ENCODE assay signal across 1 cellular context in the genomic region with DNA sequence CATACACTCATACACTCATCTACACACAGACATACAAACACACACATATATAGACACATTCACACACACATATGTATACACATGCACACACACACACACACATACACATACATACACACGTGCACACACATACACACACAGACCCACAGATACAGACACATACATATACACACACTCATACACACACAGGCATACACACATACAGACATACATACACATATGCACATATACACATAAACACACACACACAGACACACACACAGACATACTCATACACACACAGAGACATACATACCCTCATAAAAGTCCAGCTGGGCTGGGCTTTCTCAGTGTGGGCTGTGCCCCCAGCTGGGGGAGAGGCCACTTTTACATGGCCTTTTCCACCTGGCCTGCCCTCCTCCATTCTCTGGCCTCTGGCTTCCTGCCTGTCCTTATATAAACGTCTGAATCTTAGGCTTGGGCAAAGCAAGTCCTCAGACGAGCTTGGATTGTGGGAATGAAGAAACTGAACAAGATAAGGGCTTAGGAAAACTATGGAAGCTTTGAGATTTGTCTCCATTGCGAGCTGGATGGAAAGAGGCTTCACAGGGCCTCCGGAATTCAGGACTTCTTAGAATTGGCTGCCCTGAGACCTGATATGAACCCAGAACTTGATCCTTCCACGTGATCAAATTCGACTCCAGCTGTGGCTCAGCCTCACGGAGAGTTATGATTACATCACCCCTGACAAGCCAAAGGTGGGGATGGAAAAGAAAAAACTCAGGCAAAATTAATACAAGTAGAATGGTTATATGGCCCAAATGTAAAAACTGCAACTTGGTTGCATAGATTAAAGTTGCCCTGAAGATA.
TF ChIP-seq lines count a peak whose summit lies in the region.

No MANE protein-coding gene starts in this region.

TF ChIP-seq in HepG2, 621 proteins besides CTCF, POLR2A, EP300 and RAD21 (continued from another document):
- TF ChIP-seq, protein P1, sequence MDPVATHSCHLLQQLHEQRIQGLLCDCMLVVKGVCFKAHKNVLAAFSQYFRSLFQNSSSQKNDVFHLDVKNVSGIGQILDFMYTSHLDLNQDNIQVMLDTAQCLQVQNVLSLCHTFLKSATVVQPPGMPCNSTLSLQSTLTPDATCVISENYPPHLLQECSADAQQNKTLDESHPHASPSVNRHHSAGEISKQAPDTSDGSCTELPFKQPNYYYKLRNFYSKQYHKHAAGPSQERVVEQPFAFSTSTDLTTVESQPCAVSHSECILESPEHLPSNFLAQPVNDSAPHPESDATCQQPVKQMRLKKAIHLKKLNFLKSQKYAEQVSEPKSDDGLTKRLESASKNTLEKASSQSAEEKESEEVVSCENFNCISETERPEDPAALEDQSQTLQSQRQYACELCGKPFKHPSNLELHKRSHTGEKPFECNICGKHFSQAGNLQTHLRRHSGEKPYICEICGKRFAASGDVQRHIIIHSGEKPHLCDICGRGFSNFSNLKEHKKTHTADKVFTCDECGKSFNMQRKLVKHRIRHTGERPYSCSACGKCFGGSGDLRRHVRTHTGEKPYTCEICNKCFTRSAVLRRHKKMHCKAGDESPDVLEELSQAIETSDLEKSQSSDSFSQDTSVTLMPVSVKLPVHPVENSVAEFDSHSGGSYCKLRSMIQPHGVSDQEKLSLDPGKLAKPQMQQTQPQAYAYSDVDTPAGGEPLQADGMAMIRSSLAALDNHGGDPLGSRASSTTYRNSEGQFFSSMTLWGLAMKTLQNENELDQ (CRISPR knock-in tag; IDR thresholded peaks at IDR 0.05; ENCODE audit: borderline replicate concordance), result peak; percentile 48; the same call in 1 of the 2 replicates
- TF ChIP-seq ISL2 (CRISPR knock-in tag; IDR thresholded peaks at IDR 0.05) (peak; percentile 35; the same call in 1 of the 2 replicates), SIN3B (IDR thresholded peaks at IDR 0.05; ENCODE audit: low read length) (no peak), ETV6 (CRISPR knock-in tag; conservative IDR thresholded peaks at IDR 0.05) (no peak), MBNL3 (CRISPR knock-in tag; conservative IDR thresholded peaks at IDR 0.05) (no peak), ZFP36L2 (CRISPR knock-in tag; IDR thresholded peaks at IDR 0.05) (no peak), ZNF570 (CRISPR knock-in tag; IDR thresholded peaks at IDR 0.05; ENCODE audit: borderline replicate concordance) (no peak), ZNF780A (CRISPR knock-in tag; IDR thresholded peaks at IDR 0.05) (0 out of 2 replicates have a peak, but pooled peaks have one; percentile 56), KDM2A (CRISPR knock-in tag; IDR thresholded peaks at IDR 0.05; ENCODE audit: borderline replicate concordance, low read depth) (peak; percentile 16; the same call in 1 of the 2 replicates), GABPB1 (CRISPR knock-in tag; IDR thresholded peaks at IDR 0.05) (peak; percentile 14), SMAD3 (CRISPR knock-in tag; IDR thresholded peaks at IDR 0.05) (no peak), FOXM1 (CRISPR knock-in tag; IDR thresholded peaks at IDR 0.05) (no peak), SKI (IDR thresholded peaks at IDR 0.05; ENCODE audit: partially characterized antibody) (no peak), ZNF263 (CRISPR knock-in tag; IDR thresholded peaks at IDR 0.05) (no peak), ZFY (CRISPR knock-in tag; IDR thresholded peaks at IDR 0.05) (0 out of 2 replicates have a peak, but pooled peaks have one; percentile 27), ZFX (CRISPR knock-in tag; IDR thresholded peaks at IDR 0.05; ENCODE audit: low read depth) (0 out of 2 replicates have a peak, but pooled peaks have one; percentile 50), KLF11 (CRISPR knock-in tag; IDR thresholded peaks at IDR 0.05) (no peak), HCFC1 (IDR thresholded peaks at IDR 0.05; ENCODE audit: low read depth, low read length) (no peak), FOXA1 (IDR thresholded peaks at IDR 0.05) (0 out of 2 replicates have a peak, but pooled peaks have one; percentile 50), FOXA1 (CRISPR knock-in tag; IDR thresholded peaks at IDR 0.05) (no peak; the same call in 1 of the 2 replicates), TGIF2 (CRISPR knock-in tag; IDR thresholded peaks at IDR 0.05) (no peak; the same call in 1 of the 2 replicates), CENPT (CRISPR knock-in tag; IDR thresholded peaks at IDR 0.05; ENCODE audit: low read depth) (no peak), GATAD2A (CRISPR knock-in tag; IDR thresholded peaks at IDR 0.05) (peak; percentile 76; the same call in 1 of the 2 replicates), IRX3 (CRISPR knock-in tag; IDR thresholded peaks at IDR 0.05; ENCODE audit: borderline replicate concordance, low read depth) (peak; percentile 53; the same call in 1 of the 2 replicates), ZNF781 (CRISPR knock-in tag; IDR thresholded peaks at IDR 0.05; ENCODE audit: borderline replicate concordance, not compliant biosample characterization) (no peak), RORA (CRISPR knock-in tag; IDR thresholded peaks at IDR 0.05) (no peak)
- TF ChIP-seq, protein P2, sequence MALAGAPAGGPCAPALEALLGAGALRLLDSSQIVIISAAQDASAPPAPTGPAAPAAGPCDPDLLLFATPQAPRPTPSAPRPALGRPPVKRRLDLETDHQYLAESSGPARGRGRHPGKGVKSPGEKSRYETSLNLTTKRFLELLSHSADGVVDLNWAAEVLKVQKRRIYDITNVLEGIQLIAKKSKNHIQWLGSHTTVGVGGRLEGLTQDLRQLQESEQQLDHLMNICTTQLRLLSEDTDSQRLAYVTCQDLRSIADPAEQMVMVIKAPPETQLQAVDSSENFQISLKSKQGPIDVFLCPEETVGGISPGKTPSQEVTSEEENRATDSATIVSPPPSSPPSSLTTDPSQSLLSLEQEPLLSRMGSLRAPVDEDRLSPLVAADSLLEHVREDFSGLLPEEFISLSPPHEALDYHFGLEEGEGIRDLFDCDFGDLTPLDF (CRISPR knock-in tag; IDR thresholded peaks at IDR 0.05), result no peak
- TF ChIP-seq, protein P3, sequence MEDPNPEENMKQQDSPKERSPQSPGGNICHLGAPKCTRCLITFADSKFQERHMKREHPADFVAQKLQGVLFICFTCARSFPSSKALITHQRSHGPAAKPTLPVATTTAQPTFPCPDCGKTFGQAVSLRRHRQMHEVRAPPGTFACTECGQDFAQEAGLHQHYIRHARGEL (CRISPR knock-in tag; IDR thresholded peaks at IDR 0.05), result no peak
- TF ChIP-seq, protein P4, sequence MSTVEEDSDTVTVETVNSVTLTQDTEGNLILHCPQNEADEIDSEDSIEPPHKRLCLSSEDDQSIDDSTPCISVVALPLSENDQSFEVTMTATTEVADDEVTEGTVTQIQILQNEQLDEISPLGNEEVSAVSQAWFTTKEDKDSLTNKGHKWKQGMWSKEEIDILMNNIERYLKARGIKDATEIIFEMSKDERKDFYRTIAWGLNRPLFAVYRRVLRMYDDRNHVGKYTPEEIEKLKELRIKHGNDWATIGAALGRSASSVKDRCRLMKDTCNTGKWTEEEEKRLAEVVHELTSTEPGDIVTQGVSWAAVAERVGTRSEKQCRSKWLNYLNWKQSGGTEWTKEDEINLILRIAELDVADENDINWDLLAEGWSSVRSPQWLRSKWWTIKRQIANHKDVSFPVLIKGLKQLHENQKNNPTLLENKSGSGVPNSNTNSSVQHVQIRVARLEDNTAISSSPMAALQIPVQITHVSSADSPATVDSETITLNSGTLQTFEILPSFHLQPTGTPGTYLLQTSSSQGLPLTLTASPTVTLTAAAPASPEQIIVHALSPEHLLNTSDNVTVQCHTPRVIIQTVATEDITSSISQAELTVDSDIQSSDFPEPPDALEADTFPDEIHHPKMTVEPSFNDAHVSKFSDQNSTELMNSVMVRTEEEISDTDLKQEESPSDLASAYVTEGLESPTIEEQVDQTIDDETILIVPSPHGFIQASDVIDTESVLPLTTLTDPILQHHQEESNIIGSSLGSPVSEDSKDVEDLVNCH (CRISPR knock-in tag; IDR thresholded peaks at IDR 0.05), result 0 out of 2 replicates have a peak, but pooled peaks have one; percentile 91
- TF ChIP-seq, protein P5, sequence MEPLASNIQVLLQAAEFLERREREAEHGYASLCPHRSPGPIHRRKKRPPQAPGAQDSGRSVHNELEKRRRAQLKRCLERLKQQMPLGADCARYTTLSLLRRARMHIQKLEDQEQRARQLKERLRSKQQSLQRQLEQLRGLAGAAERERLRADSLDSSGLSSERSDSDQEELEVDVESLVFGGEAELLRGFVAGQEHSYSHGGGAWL (CRISPR knock-in tag; IDR thresholded peaks at IDR 0.05), result 0 out of 2 replicates have a peak, but pooled peaks have one; percentile 39
- TF ChIP-seq, protein P6, sequence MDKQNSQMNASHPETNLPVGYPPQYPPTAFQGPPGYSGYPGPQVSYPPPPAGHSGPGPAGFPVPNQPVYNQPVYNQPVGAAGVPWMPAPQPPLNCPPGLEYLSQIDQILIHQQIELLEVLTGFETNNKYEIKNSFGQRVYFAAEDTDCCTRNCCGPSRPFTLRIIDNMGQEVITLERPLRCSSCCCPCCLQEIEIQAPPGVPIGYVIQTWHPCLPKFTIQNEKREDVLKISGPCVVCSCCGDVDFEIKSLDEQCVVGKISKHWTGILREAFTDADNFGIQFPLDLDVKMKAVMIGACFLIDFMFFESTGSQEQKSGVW (CRISPR knock-in tag; IDR thresholded peaks at IDR 0.05; ENCODE audit: borderline replicate concordance), result no peak
